Comparison of ENCODE assay signal across 8 cellular contexts in the genomic region with DNA sequence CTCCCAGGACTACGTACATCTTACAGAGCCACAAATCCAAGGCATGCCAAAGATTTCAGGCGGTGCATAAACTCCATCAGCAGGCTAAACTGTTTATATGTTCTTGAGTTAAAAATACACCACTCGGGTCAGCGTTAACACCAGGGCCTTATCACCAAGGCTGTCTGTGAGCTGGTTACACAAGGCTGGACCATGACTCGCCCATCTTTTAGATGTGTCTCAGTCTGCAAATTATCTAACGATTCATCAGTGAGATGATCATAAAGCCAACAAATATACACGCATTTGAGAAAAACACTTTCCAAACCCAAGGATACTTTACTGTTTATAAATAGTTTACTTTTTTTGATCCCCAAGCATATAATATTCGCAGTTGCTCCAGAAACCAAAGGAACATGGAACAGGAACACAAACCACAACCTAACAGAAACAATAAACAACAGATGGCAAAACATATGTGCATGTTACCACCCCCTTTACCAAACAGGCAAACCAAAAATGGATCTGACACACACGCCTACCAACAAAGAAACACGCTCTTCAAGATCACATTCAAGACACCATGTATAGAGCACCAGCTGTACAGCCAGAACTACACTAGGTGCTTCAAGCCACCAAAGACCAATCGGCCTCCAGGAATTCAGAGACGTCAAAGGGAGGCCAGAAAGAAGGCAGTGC. TPM values are rescaled to one million over a fixed set of nuclear protein-coding genes. Genes with fewer than 3 reads are reported as not detected.
DNase-seq lines count a peak whose midpoint lies in the region; ATAC-seq and TF ChIP-seq lines count a peak whose summit lies in the region.

No MANE protein-coding gene starts in this region.

- no peak overlapping the region for H3K27ac ChIP-seq in mesendoderm (ENCODE audit: low read depth, low read length)

- no peaks in the 10 kb centered on the region for H3K27me3 ChIP-seq in mesendoderm (ENCODE audit: insufficient read depth, low read length, poor library complexity)

- H3K4ac ChIP-seq in mesendoderm (ENCODE audit: low read depth, low read length): no peak overlapping the region

- peaks cover 23% of the 10 kb centered on the region for H3K4me1 ChIP-seq in mesendoderm (ENCODE audit: control insufficient read depth, low read depth, low read length)

- peak overlapping the region; percentile 25 for H3K18ac ChIP-seq in mesendoderm (ENCODE audit: low read length)

- no peaks in the 10 kb centered on the region for H3K36me3 ChIP-seq in mesendoderm (ENCODE audit: control insufficient read depth, insufficient read depth, low read length)

- H3K4me3 ChIP-seq in choroid plexus epithelial cell (ENCODE audit: low read depth, low read length) (no peak overlapping the region), mesendoderm (ENCODE audit: low read length) (no peak overlapping the region)

- DNase-seq in Right ventricle myocardium inferior (ENCODE audit: missing footprints) (no peak), cardiac septum (ENCODE audit: low spot score) (no peak), choroid plexus epithelial cell (ENCODE audit: low read depth) (peak; percentile 90), mesendoderm (no peak), GM13977 (ENCODE audit: low spot score) (no peak), GM20000 (ENCODE audit: low spot score) (no peak)
- DNase-seq in activated CD4-positive, CD25-positive, alpha-beta regulatory T cell treated with anti-CD3 and anti-CD28 coated beads, Interleukin-2, amount 50 U/mL, for 72 hours: no peak

- H2BK120ac ChIP-seq in mesendoderm (ENCODE audit: low read depth, low read length): no peak overlapping the region

- H3K23ac ChIP-seq in mesendoderm (ENCODE audit: low read length): no peak overlapping the region

- peaks cover 56% of the 10 kb centered on the region for H3K79me2 ChIP-seq in mesendoderm (ENCODE audit: control insufficient read depth, insufficient read depth, low read length)

- TF ChIP-seq CTCF in choroid plexus epithelial cell (conservative IDR thresholded peaks at IDR 0.05; ENCODE audit: low read depth, low read length) (no peak), GM13977 (IDR thresholded peaks at IDR 0.05; ENCODE audit: extremely low read depth, insufficient read depth, missing control alignments) (no peak), GM20000 (IDR thresholded peaks at IDR 0.05; ENCODE audit: extremely low read depth, missing control alignments) (no peak)

- no peak overlapping the region for H2AK5ac ChIP-seq in mesendoderm (ENCODE audit: low read length)

- H2BK15ac ChIP-seq in mesendoderm (replicated peaks; ENCODE audit: low read depth): no peak overlapping the region

- WGBS in mesendoderm (ENCODE audit: extremely low coverage, insufficient coverage, low lambda C conversion rate): no CpG with 5 or more reads among the region's 12 CpGs

- intact Hi-C loops in Right ventricle myocardium inferior (cut with DNase I): no loop called here
- intact Hi-C loops in cardiac septum (cut with DNase I): no loop called here

- no peak overlapping the region for H4K5ac ChIP-seq in mesendoderm (ENCODE audit: low read length)

- no peak overlapping the region for H3K9ac ChIP-seq in mesendoderm (ENCODE audit: low read length)

- no peak overlapping the region for H3K56ac ChIP-seq in mesendoderm (ENCODE audit: low read length)

- no peak overlapping the region for H4K8ac ChIP-seq in mesendoderm (ENCODE audit: low read depth, low read length)

- peaks cover 36% of the 10 kb centered on the region for H3K79me1 ChIP-seq in mesendoderm (ENCODE audit: low read length)

- in situ Hi-C loops in GM13977 (cut with MboI; ENCODE audit: low pct_unique_long_range_greater_than_20kb, low sequenced_read_pairs, unreplicated experiment): no loop called here

- no peak overlapping the region for H2BK5ac ChIP-seq in mesendoderm (ENCODE audit: low read length)

- ATAC-seq in Right ventricle myocardium inferior (peak; percentile 43), HG03039 (IDR thresholded peaks at IDR 0.05; ENCODE audit: unreplicated experiment) (no peak)

- no peak overlapping the region for H3K4me2 ChIP-seq in mesendoderm (ENCODE audit: low read length)

RNA-seq across cellular contexts. Expression of a gene that starts 15.4 kb away (rescaled TPM):
- total RNA-seq in Right ventricle myocardium inferior: 93.8 TPM
- total RNA-seq in cardiac septum: 77.1 TPM
- 10.9 TPM for polyA plus RNA-seq in mesendoderm (2013, experiment 1 of 2)
- 12.6 TPM for polyA plus RNA-seq in mesendoderm (2013, experiment 2 of 2)
